Comparison of ENCODE assay signal across 22 cellular contexts in genomic region chr7:37493810-37494209, GRCh38.
"Had no signal": no experiment of that assay in that cellular context is flagged by ENCODE, and none has a peak within 500 bp of the region (broad histone marks: within the 10 kb centered on the region; RNA-seq: fewer than 3 reads in every experiment).

No MANE protein-coding gene starts in this region.

- H3K4me3 ChIP-seq: body of pancreas, cardiac muscle cell, esophagus squamous epithelium, gastrocnemius medialis, spleen, thyroid gland had no signal

- H3K4me1 ChIP-seq: body of pancreas, esophagus squamous epithelium, gastrocnemius medialis, spleen had no signal

- H3K4me3 Mint-ChIP-seq: activated CD8-positive, alpha-beta T cell treated with anti-CD3 and anti-CD28 coated beads, Interleukin-2, amount 10 ng/mL, durations not matched to agents 7 days and 5 days; activated naive CD8-positive, alpha-beta T cell treated with anti-CD3 and anti-CD28 coated beads, Interleukin-2, amount 50 U/mL, for 24 hours; activated T-helper 1 cell treated with anti-CD3 and anti-CD28 coated beads, Interleukin-12 subunit alpha, Interleukin-12 subunit beta, Interleukin-2, Interleukin-4 antibody, amounts not matched to agents 30 ng/mL and 10 ng/mL and 1 ng/mL, durations not matched to agents 14 hours and 24 hours and 36 hours; effector memory CD8-positive, alpha-beta T cell had no signal

- H3K27ac ChIP-seq: body of pancreas, cardiac muscle cell, esophagus squamous epithelium, gastrocnemius medialis, spleen, VCaP had no signal

- H3K9me3 Mint-ChIP-seq: activated naive CD8-positive, alpha-beta T cell treated with anti-CD3 and anti-CD28 coated beads, Interleukin-2, amount 50 U/mL, for 24 hours; activated T-helper 1 cell treated with anti-CD3 and anti-CD28 coated beads, Interleukin-12 subunit alpha, Interleukin-12 subunit beta, Interleukin-2, Interleukin-4 antibody, amounts not matched to agents 30 ng/mL and 10 ng/mL and 1 ng/mL, durations not matched to agents 14 hours and 24 hours and 36 hours; effector memory CD8-positive, alpha-beta T cell; nephron had no signal

- H3K9me3 ChIP-seq: body of pancreas, esophagus squamous epithelium, gastrocnemius medialis, thyroid gland had no signal

- ATAC-seq: activated CD8-positive, alpha-beta T cell treated with anti-CD3 and anti-CD28 coated beads, Interleukin-2, amount 10 ng/mL, durations not matched to agents 7 days and 5 days; activated naive CD8-positive, alpha-beta T cell treated with anti-CD3 and anti-CD28 coated beads, Interleukin-2, amount 50 U/mL, for 24 hours; body of pancreas; effector memory CD8-positive, alpha-beta T cell; gastrocnemius medialis; left cardiac atrium had no signal

- H3K36me3 ChIP-seq: cardiac muscle cell, esophagus squamous epithelium, gastrocnemius medialis, spleen, thyroid gland had no signal

- H3K27me3 ChIP-seq: body of pancreas, cardiac muscle cell, esophagus squamous epithelium, gastrocnemius medialis, spleen, thyroid gland had no signal

- H3K27me3 Mint-ChIP-seq: activated naive CD8-positive, alpha-beta T cell treated with anti-CD3 and anti-CD28 coated beads, Interleukin-2, amount 50 U/mL, for 24 hours; effector memory CD8-positive, alpha-beta T cell had no signal

- DNase-seq: activated CD4-positive, alpha-beta T cell treated with anti-CD3 and anti-CD28 coated beads, Interleukin-2, amount 50 U/mL, for 1 hour; activated CD4-positive, CD25-positive, alpha-beta regulatory T cell treated with anti-CD3 and anti-CD28 coated beads, Interleukin-2, amount 50 U/mL, for 72 hours; activated CD8-positive, alpha-beta T cell treated with anti-CD3 and anti-CD28 coated beads, Interleukin-2, amount 10 ng/mL, durations not matched to agents 7 days and 5 days; activated gamma-delta T cell; activated naive CD4-positive, alpha-beta T cell treated with anti-CD3 and anti-CD28 coated beads, Interleukin-2, amount 50 U/mL, for 16 hours; activated naive CD8-positive, alpha-beta T cell treated with anti-CD3 and anti-CD28 coated beads, Interleukin-2, amount 50 U/mL, for 24 hours; body of pancreas; dermis blood vessel endothelial cell; effector memory CD8-positive, alpha-beta T cell; esophagus squamous epithelium; gastrocnemius medialis; left cardiac atrium; occipital lobe; retina; spleen; stimulated activated CD4-positive, alpha-beta T cell treated with anti-CD3 and anti-CD28 coated beads, Interleukin-4, amount 100 ng/mL, for 1 hour; stimulated activated naive CD4-positive, alpha-beta T cell; thyroid gland had no signal

- H3K27ac Mint-ChIP-seq: activated CD8-positive, alpha-beta T cell treated with anti-CD3 and anti-CD28 coated beads, Interleukin-2, amount 10 ng/mL, durations not matched to agents 7 days and 5 days; activated naive CD8-positive, alpha-beta T cell treated with anti-CD3 and anti-CD28 coated beads, Interleukin-2, amount 50 U/mL, for 24 hours; activated T-helper 1 cell treated with anti-CD3 and anti-CD28 coated beads, Interleukin-12 subunit alpha, Interleukin-12 subunit beta, Interleukin-2, Interleukin-4 antibody, amounts not matched to agents 30 ng/mL and 10 ng/mL and 1 ng/mL, durations not matched to agents 14 hours and 24 hours and 36 hours; effector memory CD8-positive, alpha-beta T cell; nephron had no signal
